8 cellular contexts compared by ENCODE assay signal in genomic region chr1:21669287-21670058, GRCh38. TPM values are rescaled to one million over a fixed set of nuclear protein-coding genes. Genes with fewer than 3 reads are reported as not detected.
DNase-seq lines count a peak whose midpoint lies in the region; TF ChIP-seq lines count a peak whose summit lies in the region.

RAP1GAP (minus strand) TSS chr1:21669357; CDS start chr1:21620032, 49,325 bp downstream.

- no peak for TF ChIP-seq POLR2A in spleen (IDR thresholded peaks at IDR 0.05)

- no peaks in the 10 kb centered on the region for H3K9me3 ChIP-seq in spleen

- no peaks in the 10 kb centered on the region for H3K36me3 Mint-ChIP-seq in immature natural killer cell

- H3K27me3 ChIP-seq in spleen (replicated peaks in 1 of 7): peaks cover 0 to 62% (median 38%) of the 10 kb centered on the region in 7 donors

- peak; percentile 58 for DNase-seq in NCI-H345 (lab: John Stamatoyannopoulos, UW)
- no peak for DNase-seq in NCI-H345 treated with DMSO at 0.1 percent for 48 hours (lab: John Stamatoyannopoulos, UW; ENCODE audit: unreplicated experiment)
- peak; percentile 25 for DNase-seq in NOMO-1 treated with DMSO at 0.1 percent for 48 hours (lab: John Stamatoyannopoulos, UW; ENCODE audit: unreplicated experiment)
- DNase-seq in astrocyte of the hippocampus (ENCODE audit: low read depth, low spot score): peak; percentile 55
- peak in 2 of 3 donors; percentile 26 to 28 for DNase-seq in immature natural killer cell
- peak; percentile 82 for DNase-seq in spleen
- no peak for DNase-seq in NCI-H187 treated with DMSO at 0.1 percent for 48 hours (lab: John Stamatoyannopoulos, UW)
- DNase-seq in foreskin melanocyte: no peak

- no peak within 1 kb of the TSS for H3K27ac Mint-ChIP-seq in immature natural killer cell

- H3K27ac ChIP-seq in spleen: no peak within 1 kb of the TSS

- peak within 1 kb of the TSS; percentile 15 to 76 (median 69) for H3K4me3 Mint-ChIP-seq in immature natural killer cell

- H3K27me3 Mint-ChIP-seq in immature natural killer cell (ENCODE audit: low read depth in 3 of 3): peaks cover 6 to 23% (median 13%) of the 10 kb centered on the region in 3 donors

- H3K4me1 ChIP-seq in spleen: peaks cover 9 to 59% (median 37%) of the 10 kb centered on the region in 6 donors

- H3K4me1 Mint-ChIP-seq in immature natural killer cell: peaks cover 0 to 2% of the 10 kb centered on the region in 2 donors

- H3K4me3 ChIP-seq in spleen: peak within 1 kb of the TSS; percentile 5 to 66 (median 35)

- no peak for TF ChIP-seq CTCF in spleen (IDR thresholded peaks at IDR 0.05 in 8 of 11, conservative IDR thresholded peaks at IDR 0.05 in 3 of 11)

- H3K36me3 ChIP-seq in spleen: no peaks in the 10 kb centered on the region

- no peaks in the 10 kb centered on the region for H3K9me3 Mint-ChIP-seq in immature natural killer cell

- intact Hi-C loops in spleen (cut with DNase I; ENCODE audit: low total_unique reads): loop anchor here (10.0 kb wide), 1 partner anchor 155 kb away; no protein-coding TSS in a partner anchor

- WGBS in spleen, 5 donors: 0 to 1% (median 1%) methylated on average over 11 to 61 of the region's 61 CpGs

RNA-seq across cellular contexts. Expression of gene RAP1GAP, which starts in this region (rescaled TPM):
- polyA plus RNA-seq in immature natural killer cell: not detected
- 10 to 100 TPM in 1 of 7 donors, 1 to 10 TPM in 4, under 1 TPM in 2; 0.69 to 12.1 (median 1.0) TPM for total RNA-seq in spleen
- polyA plus RNA-seq in spleen: under 1 TPM; 0.30 to 0.67 (median 0.41) TPM

Comparison
In these comparisons a context has a peak if more than half of its experiments do, and no peak if none do; other contexts are left out.
1. DNase-seq: peak in NCI-H345 (single experiment), NOMO-1 treated with DMSO at 0.1 percent for 48 hours (single experiment), astrocyte of the hippocampus (single experiment) and spleen (single experiment); none in NCI-H345 treated with DMSO at 0.1 percent for 48 hours (single experiment), NCI-H187 treated with DMSO at 0.1 percent for 48 hours (single experiment) and foreskin melanocyte (single experiment).
2. Peak in DNase-seq in immature natural killer cell; RNA of the gene not detected or under 1 TPM.